Comparison of ENCODE assay signal across 8 cellular contexts in the genomic region with DNA sequence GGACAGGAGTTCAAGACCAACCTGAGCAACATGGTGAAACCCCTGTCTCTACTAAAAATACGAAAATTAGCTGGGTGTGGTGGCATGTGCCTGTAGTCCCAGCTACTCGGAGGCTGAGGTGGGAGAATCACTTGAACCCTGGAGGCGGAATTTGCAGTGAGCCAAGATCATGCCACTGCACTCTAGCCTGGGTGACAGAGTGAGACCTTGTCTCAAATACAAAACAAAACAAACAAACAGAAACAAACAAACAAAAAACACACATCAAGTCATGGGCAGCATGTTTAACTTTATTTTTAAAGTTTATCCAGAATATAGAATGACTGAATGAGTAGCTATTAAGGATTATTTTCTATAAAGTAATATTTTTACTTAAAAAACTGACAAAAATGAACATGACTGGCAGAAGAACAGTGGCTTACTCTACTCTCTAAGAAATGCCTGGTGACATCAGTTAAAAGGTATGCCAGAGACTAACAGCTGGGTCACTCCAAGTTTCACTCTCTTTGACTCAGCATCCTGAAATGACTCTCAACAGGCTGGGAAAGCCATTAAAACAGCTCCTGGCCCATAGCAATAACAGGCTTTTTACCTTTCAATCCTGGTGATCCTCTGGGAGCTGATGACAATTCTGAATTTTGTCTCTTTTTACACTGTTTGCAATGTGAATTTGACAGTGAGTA.
A peak's percentile ranks its signal among the peaks of the same experiment; 100 is the strongest.
DNase-seq lines count a peak whose midpoint lies in the region; ATAC-seq lines count a peak whose summit lies in the region.

No MANE protein-coding gene starts in this region.

- DNase-seq in activated naive CD4-positive, alpha-beta T cell treated with anti-CD3 and anti-CD28 coated beads for 36 hours: peak; percentile 50
- DNase-seq in activated naive CD4-positive, alpha-beta T cell treated with anti-CD3 and anti-CD28 coated beads, Interleukin-2, amount 10 ng/mL, durations not matched to agents 7 days and 5 days: no peak
- DNase-seq in NCI-H460 (ENCODE audit: extremely low read depth, low read depth): peak; percentile 77
- peak; percentile 78 for DNase-seq in fibroblast of gingiva (ENCODE audit: low read depth)
- peak; percentile 94 for DNase-seq in renal cortical epithelial cell (ENCODE audit: low read depth)
- DNase-seq in activated gamma-delta T cell treated with Interleukin-2 at 50 U/mL for 16 hours: no peak
- DNase-seq in GM19238 (ENCODE audit: insufficient read length, low spot score): no peak

- no peaks in the 10 kb centered on the region for H3K9me3 Mint-ChIP-seq in activated naive CD4-positive, alpha-beta T cell treated with anti-CD3 and anti-CD28 coated beads for 36 hours
- H3K9me3 Mint-ChIP-seq in activated naive CD4-positive, alpha-beta T cell treated with anti-CD3 and anti-CD28 coated beads, Interleukin-2, amount 10 ng/mL, durations not matched to agents 7 days and 5 days: no peaks in the 10 kb centered on the region

- H3K36me3 Mint-ChIP-seq in activated naive CD4-positive, alpha-beta T cell treated with anti-CD3 and anti-CD28 coated beads for 36 hours (ENCODE audit: low read depth): no peaks in the 10 kb centered on the region
- no peaks in the 10 kb centered on the region for H3K36me3 Mint-ChIP-seq in activated naive CD4-positive, alpha-beta T cell treated with anti-CD3 and anti-CD28 coated beads, Interleukin-2, amount 10 ng/mL, durations not matched to agents 7 days and 5 days

- CTCF ChIA-PET in activated naive CD4-positive, alpha-beta T cell treated with anti-CD3 and anti-CD28 coated beads for 36 hours (lab: Charles Lee): interaction anchor here (1.1 kb wide), 1 partner anchor 11 kb away, joined by 3 read pairs; no protein-coding TSS in a partner anchor
- CTCF ChIA-PET in activated naive CD4-positive, alpha-beta T cell treated with anti-CD3 and anti-CD28 coated beads, Interleukin-2, amount 10 ng/mL, durations not matched to agents 7 days and 5 days (lab: Charles Lee): interaction anchor here (0.9 kb wide), 1 partner anchor 12 kb away, joined by 3 read pairs; no protein-coding TSS in a partner anchor

- ATAC-seq in HG02870 (IDR thresholded peaks at IDR 0.05; ENCODE audit: unreplicated experiment): peak; percentile 96

- intact Hi-C loops in activated naive CD4-positive, alpha-beta T cell treated with anti-CD3 and anti-CD28 coated beads for 36 hours (cut with micrococcal nuclease): no loop called here

- H3K4me1 Mint-ChIP-seq in activated naive CD4-positive, alpha-beta T cell treated with anti-CD3 and anti-CD28 coated beads for 36 hours (ENCODE audit: low read depth): peaks cover 17% of the 10 kb centered on the region
- peaks cover 12% of the 10 kb centered on the region for H3K4me1 Mint-ChIP-seq in activated naive CD4-positive, alpha-beta T cell treated with anti-CD3 and anti-CD28 coated beads, Interleukin-2, amount 10 ng/mL, durations not matched to agents 7 days and 5 days

- no peaks in the 10 kb centered on the region for H3K27me3 Mint-ChIP-seq in activated naive CD4-positive, alpha-beta T cell treated with anti-CD3 and anti-CD28 coated beads for 36 hours (ENCODE audit: low read depth)
- H3K27me3 Mint-ChIP-seq in activated naive CD4-positive, alpha-beta T cell treated with anti-CD3 and anti-CD28 coated beads, Interleukin-2, amount 10 ng/mL, durations not matched to agents 7 days and 5 days: no peaks in the 10 kb centered on the region

- no peak overlapping the region for H3K4me3 Mint-ChIP-seq in activated naive CD4-positive, alpha-beta T cell treated with anti-CD3 and anti-CD28 coated beads for 36 hours
- no peak overlapping the region for H3K4me3 Mint-ChIP-seq in activated naive CD4-positive, alpha-beta T cell treated with anti-CD3 and anti-CD28 coated beads, Interleukin-2, amount 10 ng/mL, durations not matched to agents 7 days and 5 days

- no peak overlapping the region for H3K27ac Mint-ChIP-seq in activated naive CD4-positive, alpha-beta T cell treated with anti-CD3 and anti-CD28 coated beads for 36 hours
- H3K27ac Mint-ChIP-seq in activated naive CD4-positive, alpha-beta T cell treated with anti-CD3 and anti-CD28 coated beads, Interleukin-2, amount 10 ng/mL, durations not matched to agents 7 days and 5 days: no peak overlapping the region

Comparison
In these comparisons a context has a peak if more than half of its experiments do, and no peak if none do; other contexts are left out.
1. DNase-seq: peak in activated naive CD4-positive, alpha-beta T cell treated with anti-CD3 and anti-CD28 coated beads for 36 hours (single experiment), NCI-H460 (single experiment), fibroblast of gingiva (single experiment) and renal cortical epithelial cell (single experiment); none in activated naive CD4-positive, alpha-beta T cell treated with anti-CD3 and anti-CD28 coated beads, Interleukin-2, amount 10 ng/mL, durations not matched to agents 7 days and 5 days (single experiment), activated gamma-delta T cell treated with Interleukin-2 at 50 U/mL for 16 hours (single experiment) and GM19238 (single experiment).